ENCODE assay signal across 13 cellular contexts in the genomic region with DNA sequence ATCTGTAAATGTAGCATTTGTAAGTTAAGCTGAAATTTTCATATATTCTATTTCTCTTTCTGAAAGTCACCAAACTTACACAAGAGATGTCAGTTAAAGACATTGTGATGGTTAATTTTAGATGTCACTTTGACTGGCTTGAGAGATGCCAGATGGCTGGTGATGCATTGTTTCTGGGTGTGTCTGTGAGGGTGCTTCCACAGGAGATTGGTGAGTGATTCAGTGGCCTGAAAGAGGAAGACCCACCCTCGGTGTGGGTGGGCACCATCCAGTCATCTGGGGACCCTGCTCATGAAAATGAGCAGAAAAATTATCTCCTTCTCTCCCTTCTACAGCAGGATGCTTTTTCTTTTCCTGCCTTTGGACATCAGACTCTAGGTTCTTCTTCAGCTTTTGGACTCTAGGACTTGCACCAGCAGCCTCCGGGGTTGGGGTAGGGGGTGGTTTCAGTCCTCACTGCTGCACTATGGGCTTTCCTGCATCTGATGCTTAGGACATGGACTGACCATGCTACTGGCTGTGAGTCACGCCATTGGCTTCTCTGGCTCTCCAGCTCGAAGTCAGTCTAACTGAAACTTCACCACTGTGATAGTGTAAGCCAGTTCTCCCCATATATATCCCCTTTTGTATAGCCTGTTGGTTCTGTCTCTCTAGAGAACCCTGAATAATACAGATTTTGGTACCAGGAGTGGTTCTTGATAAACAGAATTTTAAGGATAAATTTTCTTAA. TPM values are rescaled to one million over a fixed set of nuclear protein-coding genes. Genes with fewer than 3 reads are reported as not detected.
A peak's percentile ranks its signal among the peaks of the same experiment; 100 is the strongest.
DNase-seq lines count a peak whose midpoint lies in the region; ATAC-seq, FAIRE-seq and TF ChIP-seq lines count a peak whose summit lies in the region.
"Had no signal": no experiment of that assay in that cellular context is flagged by ENCODE, and none has a peak within 500 bp of the region (broad histone marks: within the 10 kb centered on the region; RNA-seq: fewer than 3 reads in every experiment).

No MANE protein-coding gene starts in this region.

- no peak overlapping the region for H3K4me3 ChIP-seq in right cardiac atrium (ENCODE audit: low read length)
- no peak overlapping the region for H3K4me3 ChIP-seq in left ventricle myocardium inferior
- no peak overlapping the region for H3K4me3 ChIP-seq in gastroesophageal sphincter
- H3K4me3 ChIP-seq: adrenal gland, heart right ventricle, prostate gland, testis had no signal

- H3K36me3 ChIP-seq in left ventricle myocardium inferior = no peaks in the 10 kb centered on the region
- no peaks in the 10 kb centered on the region for H3K36me3 ChIP-seq in gastroesophageal sphincter
- H3K36me3 ChIP-seq: adrenal gland, heart right ventricle, prostate gland had no signal

- H3K27me3 ChIP-seq in right cardiac atrium (ENCODE audit: control insufficient read depth, insufficient read depth) (no peaks in the 10 kb centered on the region), left ventricle myocardium inferior (ENCODE audit: low read depth) (no peaks in the 10 kb centered on the region), gastroesophageal sphincter (no peaks in the 10 kb centered on the region)
- H3K27me3 ChIP-seq: adrenal gland, heart right ventricle, testis had no signal

- TF ChIP-seq POLR2A in gastroesophageal sphincter (IDR thresholded peaks at IDR 0.05) = no peak

- H3K9me3 ChIP-seq in right cardiac atrium (ENCODE audit: control insufficient read depth, low read length) (no peaks in the 10 kb centered on the region), left ventricle myocardium inferior (replicated peaks) (peaks cover 16% of the 10 kb centered on the region), gastroesophageal sphincter (no peaks in the 10 kb centered on the region)
- H3K9me3 ChIP-seq: adrenal gland, prostate gland, testis had no signal

- ATAC-seq in right cardiac atrium (peak; percentile 35 to 45), gastroesophageal sphincter (no peak)

- 61% methylated on average over 4 of the region's 4 CpGs for WGBS in right cardiac atrium
- WGBS in gastroesophageal sphincter (ENCODE audit: low coverage in 1 of 2), 2 donors = 48 to 60% methylated on average over 3 to 4 of the region's 4 CpGs

- FAIRE-seq in urothelium cell line (lab: Jason Lieb, UNC) = no peak

- no peak for TF ChIP-seq CTCF in left ventricle myocardium inferior (IDR thresholded peaks at IDR 0.05; ENCODE audit: borderline replicate concordance)
- TF ChIP-seq CTCF in gastroesophageal sphincter (IDR thresholded peaks at IDR 0.05) = no peak

- H3K27ac ChIP-seq in right cardiac atrium (ENCODE audit: low read length) (no peak overlapping the region), left ventricle myocardium inferior (replicated peaks) (no peak overlapping the region), gastroesophageal sphincter (peak overlapping the region in 3 of 4 donors; percentile 41 to 68 (median 67))
- H3K27ac ChIP-seq: adrenal gland, testis had no signal

- DNase-seq in right cardiac atrium = peak in 2 of 3 donors; percentile 16 to 23
- no peak for DNase-seq in left ventricle myocardium inferior
- peak; percentile 34 for DNase-seq in SK-N-DZ (ENCODE audit: low spot score)
- peak; percentile 45 for DNase-seq in urothelium cell line (ENCODE audit: low spot score)
- no peak for DNase-seq in Ammon's horn (ENCODE audit: low spot score)
- DNase-seq in amygdala (lab: John Stamatoyannopoulos, UW) = no peak
- no peak for DNase-seq in NCI-H446 treated with DMSO at 0.1 percent for 48 hours (lab: John Stamatoyannopoulos, UW)
- DNase-seq: DMS153, heart right ventricle, testis had no signal

- H3K4me1 ChIP-seq in right cardiac atrium (ENCODE audit: control insufficient read depth, insufficient read depth, low read length) (peaks cover 4% of the 10 kb centered on the region), left ventricle myocardium inferior (peaks cover 15% of the 10 kb centered on the region), gastroesophageal sphincter (peaks cover 9 to 20% (median 12%) of the 10 kb centered on the region in 3 donors)
- H3K4me1 ChIP-seq: adrenal gland, prostate gland had no signal

- TF ChIP-seq EP300 in gastroesophageal sphincter (IDR thresholded peaks at IDR 0.05) = no peak

- intact Hi-C loops in right cardiac atrium (cut with DNase I) = loop anchor here in 1 of 4 donors (5.0 kb wide), 1 partner anchor 151 kb away; the partner anchor contains the start of gene ART4
- intact Hi-C loops in left ventricle myocardium inferior (cut with micrococcal nuclease) = no loop called here

RNA-seq across cellular contexts. Expression of gene PDE6H, which starts 20.9 kb away (rescaled TPM):
- not detected for total RNA-seq in right cardiac atrium
- not detected for polyA plus RNA-seq in right cardiac atrium
- total RNA-seq in left ventricle myocardium inferior = not detected
- not detected in 2 replicates for polyA plus RNA-seq in SK-N-DZ (2014; cell fraction: cytosol; rRNA removed)
- not detected in 2 replicates for polyA plus RNA-seq in SK-N-DZ (2014; cell fraction: nucleus; rRNA removed)
- not detected for total RNA-seq in gastroesophageal sphincter
- total RNA-seq: heart right ventricle, prostate gland, testis had no signal
- polyA plus RNA-seq: heart right ventricle had no signal

RNA-seq across cellular contexts. Expression of gene ARHGDIB, which starts 32.3 kb away (rescaled TPM):
- 10 to 100 TPM; 45.6 to 67.6 (median 61.5) TPM for total RNA-seq in right cardiac atrium
- 73.5 TPM for polyA plus RNA-seq in right cardiac atrium
- total RNA-seq in left ventricle myocardium inferior = 50.6 TPM
- 0.77 and 0.94 TPM in 2 replicates for polyA plus RNA-seq in SK-N-DZ (2014; cell fraction: cytosol; rRNA removed)
- polyA plus RNA-seq in SK-N-DZ (2014; cell fraction: nucleus; rRNA removed) = 0.50 and 3.4 TPM in 2 replicates
- total RNA-seq in gastroesophageal sphincter = 100 to 1,000 TPM in 1 of 4 donors, 10 to 100 TPM in 3; 22.4 to 108 (median 74.2) TPM

RNA-seq across cellular contexts. Expression of gene ERP27, which starts 55.4 kb away (rescaled TPM):
- total RNA-seq in right cardiac atrium (under 1 TPM; 0.17 to 0.49 (median 0.37) TPM), left ventricle myocardium inferior (0.14 TPM), gastroesophageal sphincter (1 to 10 TPM in 1 of 4 donors, under 1 TPM in 2, not detected in 1; 0.54 to 3.4 (median 0.96) TPM)
- 0.32 TPM for polyA plus RNA-seq in right cardiac atrium
- polyA plus RNA-seq in SK-N-DZ (2014; cell fraction: cytosol; rRNA removed) = not detected in 2 replicates
- polyA plus RNA-seq in SK-N-DZ (2014; cell fraction: nucleus; rRNA removed) = 0.07 TPM in 1 of 2 replicates, not detected in the other

Comparison
In these comparisons a context has a peak if more than half of its experiments do, and no peak if none do; other contexts are left out.
1. DNase-seq: peak in right cardiac atrium (2 of 3), SK-N-DZ (single experiment) and urothelium cell line (single experiment); none in left ventricle myocardium inferior (single experiment), Ammon's horn (single experiment), amygdala (0 of 56) and NCI-H446 treated with DMSO at 0.1 percent for 48 hours (single experiment).
2. H3K27ac ChIP-seq: peak in gastroesophageal sphincter (3 of 4); none in right cardiac atrium (single experiment) and left ventricle myocardium inferior (single experiment).